Comparison of ENCODE assay signal across 30 cellular contexts in the genomic region with DNA sequence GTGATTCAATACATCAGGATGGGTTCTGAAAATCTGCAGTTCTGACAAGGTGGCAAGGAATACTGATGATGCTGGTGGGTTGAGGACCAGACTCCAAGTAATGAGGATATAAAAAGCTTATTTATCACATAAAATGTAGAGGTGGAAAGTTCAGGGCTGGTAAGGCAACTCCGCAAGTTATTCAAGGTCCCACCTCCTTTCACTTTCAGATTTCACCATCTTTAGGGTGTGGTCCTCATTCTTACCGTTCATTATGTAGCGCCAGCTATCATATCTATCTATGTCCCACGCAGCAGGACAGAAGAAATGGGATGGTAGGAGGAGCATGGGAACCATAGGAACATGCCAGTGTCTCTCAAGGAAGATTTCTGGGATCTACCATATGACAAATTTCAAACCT.
"Had no signal": no experiment of that assay in that cellular context is flagged by ENCODE, and none has a peak within 500 bp of the region (broad histone marks: within the 10 kb centered on the region; RNA-seq: fewer than 3 reads in every experiment).

No MANE protein-coding gene starts in this region.

- H3K36me3 Mint-ChIP-seq: mesothelial cell of epicardium had no signal

- H3K4me1 Mint-ChIP-seq: naive B cell had no signal

- ATAC-seq: activated CD4-positive, CD25-positive, alpha-beta regulatory T cell treated with anti-CD3 and anti-CD28 coated beads, Interleukin-2, amount 50 U/mL, for 24 hours; body of pancreas; left colon; pancreas; psoas muscle; stimulated activated memory B cell treated with anti-CD40 and anti-IgM and Interleukin-4, amounts not matched to agents 10 μg/mL and 1 μg/mL and 100 μg/mL, for 72 hours; stimulated activated naive CD8-positive, alpha-beta T cell treated with anti-CD3 and anti-CD28 coated beads, Interleukin-15, amount 100 ng/mL, for 72 hours; upper lobe of right lung had no signal

- H3K27me3 ChIP-seq: adrenal gland, body of pancreas, cardiac muscle cell, pancreas, sigmoid colon, upper lobe of right lung had no signal

- H3K27ac Mint-ChIP-seq: activated naive CD4-positive, alpha-beta T cell treated with anti-CD3 and anti-CD28 coated beads for 36 hours; activated naive CD8-positive, alpha-beta T cell treated with anti-CD3 and anti-CD28 coated beads for 36 hours; mesothelial cell of epicardium; naive B cell; stimulated activated memory B cell treated with anti-CD40 and anti-IgM and Interleukin-4, amounts not matched to agents 10 μg/mL and 1 μg/mL and 100 μg/mL, for 72 hours; stimulated activated naive CD8-positive, alpha-beta T cell treated with anti-CD3 and anti-CD28 coated beads, Interleukin-15, amount 100 ng/mL, for 72 hours had no signal

- DNase-seq: activated CD4-positive, alpha-beta T cell treated with anti-CD3 and anti-CD28 coated beads for 48 hours; activated CD4-positive, alpha-beta T cell treated with anti-CD3 and anti-CD28 coated beads, Interleukin-2, amount 50 U/mL, for 48 hours; activated effector memory CD4-positive, alpha-beta T cell treated with anti-CD3 and anti-CD28 coated beads, Interleukin-2, amount 50 U/mL, for 16 hours; activated naive CD4-positive, alpha-beta T cell treated with anti-CD3 and anti-CD28 coated beads for 36 hours; activated naive CD8-positive, alpha-beta T cell treated with anti-CD3 and anti-CD28 coated beads for 36 hours; adrenal gland; aorta; body of pancreas; cortex of kidney; head of caudate nucleus; hippocampal formation; kidney; left colon; naive B cell; nucleus accumbens; pancreas; psoas muscle; sigmoid colon; stimulated activated CD4-positive, alpha-beta T cell treated with anti-CD3 and anti-CD28 coated beads, Interleukin-1b, Interleukin-23, amount 100 ng/mL, for 48 hours; stimulated activated CD4-positive, alpha-beta T cell treated with anti-CD3 and anti-CD28 coated beads, Interleukin-4, amount 100 ng/mL, for 4 hours; stimulated activated CD8-positive, alpha-beta memory T cell treated with anti-CD3 and anti-CD28 coated beads, Interleukin-4, amount 100 ng/mL, for 48 hours; stimulated activated naive CD8-positive, alpha-beta T cell treated with anti-CD3 and anti-CD28 coated beads, Interleukin-15, amount 100 ng/mL, for 72 hours; substantia nigra; upper lobe of right lung; WERI-Rb-1 had no signal

- H3K4me3 Mint-ChIP-seq: activated naive CD4-positive, alpha-beta T cell treated with anti-CD3 and anti-CD28 coated beads for 36 hours; activated naive CD8-positive, alpha-beta T cell treated with anti-CD3 and anti-CD28 coated beads for 36 hours; mesothelial cell of epicardium; naive B cell; neural crest cell; stimulated activated memory B cell treated with anti-CD40 and anti-IgM and Interleukin-4, amounts not matched to agents 10 μg/mL and 1 μg/mL and 100 μg/mL, for 72 hours; stimulated activated naive CD8-positive, alpha-beta T cell treated with anti-CD3 and anti-CD28 coated beads, Interleukin-15, amount 100 ng/mL, for 72 hours had no signal

- H3K4me1 ChIP-seq: adrenal gland, psoas muscle, sigmoid colon had no signal

- H3K27me3 Mint-ChIP-seq: activated naive CD8-positive, alpha-beta T cell treated with anti-CD3 and anti-CD28 coated beads for 36 hours; naive B cell; stimulated activated memory B cell treated with anti-CD40 and anti-IgM and Interleukin-4, amounts not matched to agents 10 μg/mL and 1 μg/mL and 100 μg/mL, for 72 hours; stimulated activated naive CD8-positive, alpha-beta T cell treated with anti-CD3 and anti-CD28 coated beads, Interleukin-15, amount 100 ng/mL, for 72 hours had no signal

- H3K9me3 Mint-ChIP-seq: activated naive CD4-positive, alpha-beta T cell treated with anti-CD3 and anti-CD28 coated beads for 36 hours had no signal

- H3K27ac ChIP-seq: adrenal gland, body of pancreas, cardiac muscle cell, pancreas, psoas muscle, sigmoid colon, upper lobe of right lung, WERI-Rb-1 had no signal
